ENCODE assay signal across 14 cellular contexts in the genomic region with DNA sequence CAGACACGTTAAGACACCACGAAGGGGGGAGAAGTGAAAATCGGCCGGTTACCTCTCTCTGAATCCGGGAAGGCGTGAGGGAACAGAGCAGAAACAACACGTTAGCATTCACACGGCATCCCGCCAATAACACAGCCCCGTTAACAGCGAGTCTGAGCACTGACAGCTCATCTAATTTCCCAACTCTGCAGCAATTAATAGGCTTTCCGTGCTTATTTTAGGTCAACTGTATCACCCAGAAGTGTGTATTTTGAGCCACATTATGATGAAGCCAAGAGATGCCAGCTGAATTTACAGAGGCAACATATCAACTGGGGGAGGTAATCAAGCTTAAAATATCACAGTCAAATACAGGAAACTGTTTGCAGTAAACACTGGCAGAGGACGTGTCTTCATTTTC.
DNase-seq lines count a peak whose midpoint lies in the region; ATAC-seq and TF ChIP-seq lines count a peak whose summit lies in the region.
"Had no signal": no experiment of that assay in that cellular context is flagged by ENCODE, and none has a peak within 500 bp of the region (broad histone marks: within the 10 kb centered on the region; RNA-seq: fewer than 3 reads in every experiment).

No MANE protein-coding gene starts in this region.

- H3K9me3 Mint-ChIP-seq in stimulated activated naive B cell treated with anti-CD40 and anti-IgM and Interleukin-4, amounts not matched to agents 10 μg/mL and 1 μg/mL and 100 μg/mL, for 72 hours: peaks cover 0 to 2% of the 10 kb centered on the region in 2 donors
- no peaks in the 10 kb centered on the region for H3K9me3 Mint-ChIP-seq in neural progenitor cell
- H3K9me3 Mint-ChIP-seq: activated naive CD8-positive, alpha-beta T cell treated with anti-CD3 and anti-CD28 coated beads, Interleukin-2, amount 50 U/mL, for 24 hours had no signal

- peaks cover 42 to 56% of the 10 kb centered on the region in 2 donors for H3K4me1 Mint-ChIP-seq in stimulated activated naive B cell treated with anti-CD40 and anti-IgM and Interleukin-4, amounts not matched to agents 10 μg/mL and 1 μg/mL and 100 μg/mL, for 72 hours
- H3K4me1 Mint-ChIP-seq in neural progenitor cell: peaks cover 46% of the 10 kb centered on the region

- intact Hi-C loops in heart left ventricle (cut with DNase I): loop anchor here in 5 of 10 donors (2.0 to 10.0 kb wide), 4 partner anchors 52 to 105 kb away; no protein-coding TSS in a partner anchor
- intact Hi-C loops in OCI-LY7 (cut with micrococcal nuclease; ENCODE audit: unreplicated experiment): loop anchor here (5.0 kb wide), 2 partner anchors 55 to 105 kb away; no protein-coding TSS in a partner anchor

- H3K36me3 ChIP-seq in heart left ventricle (peaks cover 0 to 4% (median 0%) of the 10 kb centered on the region in 9 donors), OCI-LY7 (ENCODE audit: insufficient read depth, low read length) (no peaks in the 10 kb centered on the region), neural progenitor cell (no peaks in the 10 kb centered on the region)
- H3K36me3 ChIP-seq: tibial artery had no signal

- H3K4me3 Mint-ChIP-seq in stimulated activated naive B cell treated with anti-CD40 and anti-IgM and Interleukin-4, amounts not matched to agents 10 μg/mL and 1 μg/mL and 100 μg/mL, for 72 hours: no peak overlapping the region
- no peak overlapping the region for H3K4me3 Mint-ChIP-seq in neural progenitor cell
- H3K4me3 Mint-ChIP-seq: activated naive CD8-positive, alpha-beta T cell treated with anti-CD3 and anti-CD28 coated beads, Interleukin-2, amount 50 U/mL, for 24 hours had no signal

- no peak overlapping the region for H3K9ac ChIP-seq in neural progenitor cell

- H3K27me3 ChIP-seq in heart left ventricle (no peaks in the 10 kb centered on the region), neural progenitor cell (no peaks in the 10 kb centered on the region)
- H3K27me3 ChIP-seq: tibial artery had no signal

- BruUV-seq in OCI-LY7 (replicated peaks; lab: Mats Ljungman, UMichigan): no TSS peak

- ATAC-seq in heart left ventricle (peak; percentile 53 to 74 (median 64)), GM18520 (IDR thresholded peaks at IDR 0.05; ENCODE audit: unreplicated experiment) (no peak)
- no peak for ATAC-seq in stimulated activated naive B cell treated with anti-CD40 and anti-IgM and Interleukin-4, amounts not matched to agents 10 μg/mL and 1 μg/mL and 100 μg/mL, for 72 hours (replicated peaks)
- ATAC-seq: activated naive CD8-positive, alpha-beta T cell treated with anti-CD3 and anti-CD28 coated beads, Interleukin-2, amount 50 U/mL, for 24 hours; GM12878; sciatic nerve had no signal

- CTCF ChIA-PET in OCI-LY7 (lab: Charles Lee; ENCODE audit: unreplicated experiment): no interaction called here

- no peaks in the 10 kb centered on the region for H3K9me2 ChIP-seq in OCI-LY7 (ENCODE audit: insufficient read depth, low read length)

- H4K20me1 ChIP-seq in OCI-LY7 (ENCODE audit: insufficient read depth, low read length) (no peaks in the 10 kb centered on the region), neural progenitor cell (ENCODE audit: low read depth) (peaks cover 33% of the 10 kb centered on the region)

- WGBS in heart left ventricle, 4 donors: 39 to 68% (median 55%) methylated on average over 13 of the region's 13 CpGs

- POLR2A ChIA-PET in OCI-LY7 (lab: Charles Lee): no interaction called here

- H3K27ac Mint-ChIP-seq in stimulated activated naive B cell treated with anti-CD40 and anti-IgM and Interleukin-4, amounts not matched to agents 10 μg/mL and 1 μg/mL and 100 μg/mL, for 72 hours: peak overlapping the region; percentile 81
- H3K27ac Mint-ChIP-seq in neural progenitor cell: no peak overlapping the region
- H3K27ac Mint-ChIP-seq: activated naive CD8-positive, alpha-beta T cell treated with anti-CD3 and anti-CD28 coated beads, Interleukin-2, amount 50 U/mL, for 24 hours had no signal

- H3K4me3 ChIP-seq in heart left ventricle (peak overlapping the region in 6 of 12 donors; percentile 2 to 41 (median 30)), OCI-LY7 (ENCODE audit: low read depth, low read length, poor library complexity, severe bottlenecking) (no peak overlapping the region), neural progenitor cell (no peak overlapping the region)
- H3K4me3 ChIP-seq: GM12878, tibial artery had no signal

- no peak for TF ChIP-seq CTCF in heart left ventricle (IDR thresholded peaks at IDR 0.05)
- TF ChIP-seq CTCF in OCI-LY7 (conservative IDR thresholded peaks at IDR 0.05; ENCODE audit: low read length): no peak
- TF ChIP-seq CTCF in neural progenitor cell (IDR thresholded peaks at IDR 0.05): no peak

- peaks cover 11 to 13% of the 10 kb centered on the region in 2 donors for H3K36me3 Mint-ChIP-seq in stimulated activated naive B cell treated with anti-CD40 and anti-IgM and Interleukin-4, amounts not matched to agents 10 μg/mL and 1 μg/mL and 100 μg/mL, for 72 hours
- peaks cover 6% of the 10 kb centered on the region for H3K36me3 Mint-ChIP-seq in neural progenitor cell

- H3F3A ChIP-seq in neural progenitor cell (ENCODE audit: low read depth): peaks cover 7% of the 10 kb centered on the region

- DNase-seq in DMS79 treated with DMSO at 0.1 percent for 48 hours (lab: John Stamatoyannopoulos, UW): peak; percentile 4
- DNase-seq in DMS79 (lab: John Stamatoyannopoulos, UW): no peak
- DNase-seq in NCI-H774 (lab: John Stamatoyannopoulos, UW): peak; percentile 69
- peak in 2 of 5 donors; percentile 48 to 50 for DNase-seq in heart left ventricle
- no peak for DNase-seq in stimulated activated naive B cell treated with anti-CD40 and anti-IgM and Interleukin-4, amounts not matched to agents 10 μg/mL and 1 μg/mL and 100 μg/mL, for 72 hours
- no peak for DNase-seq in OCI-LY7 (ENCODE audit: low spot score)
- no peak for DNase-seq in neural progenitor cell (ENCODE audit: low spot score)
- DNase-seq: activated naive CD8-positive, alpha-beta T cell treated with anti-CD3 and anti-CD28 coated beads, Interleukin-2, amount 50 U/mL, for 24 hours; GOT3; NCI-H187; tibial artery had no signal

- peaks cover 0 to 27% (median 12%) of the 10 kb centered on the region in 12 donors for H3K4me1 ChIP-seq in heart left ventricle
- peaks cover 12% of the 10 kb centered on the region for H3K4me1 ChIP-seq in OCI-LY7 (ENCODE audit: insufficient read depth, low read length, poor library complexity, severe bottlenecking)
- peaks cover 25% of the 10 kb centered on the region for H3K4me1 ChIP-seq in neural progenitor cell

- H2AFZ ChIP-seq in OCI-LY7 (ENCODE audit: low read length): no peak overlapping the region
- H2AFZ ChIP-seq in neural progenitor cell (replicated peaks): no peak overlapping the region

- H3K27ac ChIP-seq in heart left ventricle: peak overlapping the region in 9 of 12 donors; percentile 30 to 73 (median 53)
- H3K27ac ChIP-seq in OCI-LY7 (ENCODE audit: low read depth, low read length, poor library complexity, severe bottlenecking): no peak overlapping the region
- no peak overlapping the region for H3K27ac ChIP-seq in neural progenitor cell
- H3K27ac ChIP-seq: tibial artery had no signal

- H3K79me2 ChIP-seq in OCI-LY7 (ENCODE audit: insufficient read depth, low read depth, low read length): no peaks in the 10 kb centered on the region
- peaks cover 82% of the 10 kb centered on the region for H3K79me2 ChIP-seq in neural progenitor cell (ENCODE audit: low read depth)

- H3K27me3 Mint-ChIP-seq in stimulated activated naive B cell treated with anti-CD40 and anti-IgM and Interleukin-4, amounts not matched to agents 10 μg/mL and 1 μg/mL and 100 μg/mL, for 72 hours: no peaks in the 10 kb centered on the region
- no peaks in the 10 kb centered on the region for H3K27me3 Mint-ChIP-seq in neural progenitor cell (ENCODE audit: insufficient read depth, low read depth)

- no peaks in the 10 kb centered on the region for H3K9me3 ChIP-seq in heart left ventricle
- no peaks in the 10 kb centered on the region for H3K9me3 ChIP-seq in OCI-LY7 (ENCODE audit: low read length)
- H3K9me3 ChIP-seq in neural progenitor cell (ENCODE audit: low read depth): no peaks in the 10 kb centered on the region
- H3K9me3 ChIP-seq: tibial artery had no signal

- TF ChIP-seq POLR2A in heart left ventricle (IDR thresholded peaks at IDR 0.05): no peak

- H3K4me2 ChIP-seq in OCI-LY7 (ENCODE audit: low read length) (no peak overlapping the region), neural progenitor cell (no peak overlapping the region)

Comparison
In these comparisons a context has a peak if more than half of its experiments do, and no peak if none do; other contexts are left out.
1. DNase-seq: peak in DMS79 treated with DMSO at 0.1 percent for 48 hours (single experiment) and NCI-H774 (single experiment); none in DMS79 (single experiment), stimulated activated naive B cell treated with anti-CD40 and anti-IgM and Interleukin-4, amounts not matched to agents 10 μg/mL and 1 μg/mL and 100 μg/mL, for 72 hours (single experiment), OCI-LY7 (single experiment) and neural progenitor cell (single experiment).
2. ATAC-seq: peak in heart left ventricle (4 of 4); none in stimulated activated naive B cell treated with anti-CD40 and anti-IgM and Interleukin-4, amounts not matched to agents 10 μg/mL and 1 μg/mL and 100 μg/mL, for 72 hours (0 of 2) and GM18520 (single experiment).
3. H3K27ac ChIP-seq: peak in heart left ventricle (9 of 12); none in OCI-LY7 (single experiment) and neural progenitor cell (single experiment).